20 cellular contexts compared by ENCODE assay signal in genomic region chr6:136030131-136030530, GRCh38.
DNase-seq lines count a peak whose midpoint lies in the region; ATAC-seq and TF ChIP-seq lines count a peak whose summit lies in the region.
"Had no signal": no experiment of that assay in that cellular context is flagged by ENCODE, and none has a peak within 500 bp of the region (broad histone marks: within the 10 kb centered on the region; RNA-seq: fewer than 3 reads in every experiment).

No MANE protein-coding gene starts in this region.

- no peak overlapping the region for H3K27ac Mint-ChIP-seq in stimulated activated effector memory CD8-positive, alpha-beta T cell treated with anti-CD3 and anti-CD28 coated beads, Interleukin-12 subunit alpha, Interleukin-12 subunit beta, amount 100 ng/mL, for 72 hours
- H3K27ac Mint-ChIP-seq: CD8-positive, alpha-beta memory T cell; GM23338; T-helper 1 cell treated with Interleukin-12 subunit alpha and Interleukin-12 subunit beta and Interleukin-4 antibody, amounts not matched to agents 30 μg/mL and 1 μg/mL, for 36 hours had no signal

- H3K4me2 ChIP-seq in SK-N-SH = no peak overlapping the region
- H3K4me2 ChIP-seq: GM23338, KMS-11 had no signal

- 55% methylated on average over 3 of the region's 3 CpGs for WGBS in SK-N-SH (ENCODE audit: low lambda C conversion rate)

- TF ChIP-seq EP300 in SK-N-SH (IDR thresholded peaks at IDR 0.05; ENCODE audit: borderline replicate concordance in 1 of 2, low read depth in 1 of 2, low read length in 1 of 2) = 0 out of 4 replicates have a peak, but pooled peaks of 1 of the 2 experiments have one; percentile 16

- POLR2A ChIA-PET in SK-N-SH (lab: Yijun Ruan, JAX) = no interaction called here

- no peak for ATAC-seq in HG03025 (IDR thresholded peaks at IDR 0.05; ENCODE audit: low FRiP score, unreplicated experiment)
- no peak for ATAC-seq in stimulated activated effector memory CD8-positive, alpha-beta T cell treated with anti-CD3 and anti-CD28 coated beads, Interleukin-12 subunit alpha, Interleukin-12 subunit beta, amount 100 ng/mL, for 72 hours
- ATAC-seq in GM19395 (IDR thresholded peaks at IDR 0.05; ENCODE audit: unreplicated experiment) = no peak
- ATAC-seq: GM23338 had no signal

- no peaks in the 10 kb centered on the region for H3K79me2 ChIP-seq in SK-N-SH (ENCODE audit: insufficient read depth)

- no peaks in the 10 kb centered on the region for H4K20me1 ChIP-seq in SK-N-SH (ENCODE audit: insufficient read depth)

- H3K9me3 Mint-ChIP-seq in stimulated activated effector memory CD8-positive, alpha-beta T cell treated with anti-CD3 and anti-CD28 coated beads, Interleukin-12 subunit alpha, Interleukin-12 subunit beta, amount 100 ng/mL, for 72 hours = no peaks in the 10 kb centered on the region
- H3K9me3 Mint-ChIP-seq: CD8-positive, alpha-beta memory T cell; GM23338; T-helper 1 cell treated with Interleukin-12 subunit alpha and Interleukin-12 subunit beta and Interleukin-4 antibody, amounts not matched to agents 30 μg/mL and 1 μg/mL, for 36 hours had no signal

- H3K9me3 ChIP-seq in SK-N-SH = no peaks in the 10 kb centered on the region
- H3K9me3 ChIP-seq: HAP-1, SJCRH30 had no signal

- no peaks in the 10 kb centered on the region for H3K9me2 ChIP-seq in SK-N-SH

- peaks cover 11% of the 10 kb centered on the region for H3F3A ChIP-seq in SK-N-SH (replicated peaks; ENCODE audit: insufficient read depth)

- DNase-seq in EH (ENCODE audit: low read depth) = peak; percentile 54
- DNase-seq in SK-N-SH = peak; percentile 45
- peak; percentile 57 for DNase-seq in fibroblast of mammary gland (ENCODE audit: low read depth)
- no peak for DNase-seq in stimulated activated effector memory CD8-positive, alpha-beta T cell treated with anti-CD3 and anti-CD28 coated beads, Interleukin-12 subunit alpha, Interleukin-12 subunit beta, amount 100 ng/mL, for 72 hours (ENCODE audit: low spot score in 2 of 2)
- DNase-seq in NOMO-1 (lab: John Stamatoyannopoulos, UW; ENCODE audit: unreplicated experiment in 2 of 2) = no peak
- DNase-seq: AML-193; CD8-positive, alpha-beta memory T cell; NCI-H1105 treated with DMSO at 0.1 percent for 48 hours; NCI-H2081; NCI-H2171; NCI-H524 treated with DMSO at 0.1 percent for 48 hours; OCI-M1; SJCRH30 had no signal

- TF ChIP-seq CTCF in SK-N-SH (IDR thresholded peaks at IDR 0.05) (no peak), fibroblast of mammary gland (conservative IDR thresholded peaks at IDR 0.05; ENCODE audit: control insufficient read depth, insufficient read depth, low read depth, low read length) (no peak)

- H2AFZ ChIP-seq in SK-N-SH (ENCODE audit: low read depth) = no peak overlapping the region
- H2AFZ ChIP-seq: GM23338 had no signal

- H3K9ac ChIP-seq in SK-N-SH = no peak overlapping the region
- H3K9ac ChIP-seq: KMS-11 had no signal

- H3K4me1 ChIP-seq in SK-N-SH (ENCODE audit: control insufficient read depth in 1 of 2, insufficient read depth in 2 of 2, low read depth in 1 of 2, low read length in 1 of 2) = peaks cover under 1 to 7% of the 10 kb centered on the region in 2 experiments; a peak in 2 of 4 replicates
- H3K4me1 ChIP-seq: HAP-1 had no signal

- no peaks in the 10 kb centered on the region for H3K4me1 Mint-ChIP-seq in stimulated activated effector memory CD8-positive, alpha-beta T cell treated with anti-CD3 and anti-CD28 coated beads, Interleukin-12 subunit alpha, Interleukin-12 subunit beta, amount 100 ng/mL, for 72 hours
- H3K4me1 Mint-ChIP-seq: CD8-positive, alpha-beta memory T cell had no signal

- H3K27ac ChIP-seq in SK-N-SH (ENCODE audit: low read depth in 2 of 2, low read length in 1 of 2) = peak overlapping the region; percentile 39 to 74; a peak in 3 of 4 replicates
- H3K27ac ChIP-seq: C4-2B, KMS-11, SJCRH30 had no signal

- H3K4me3 Mint-ChIP-seq in stimulated activated effector memory CD8-positive, alpha-beta T cell treated with anti-CD3 and anti-CD28 coated beads, Interleukin-12 subunit alpha, Interleukin-12 subunit beta, amount 100 ng/mL, for 72 hours = no peak overlapping the region
- H3K4me3 Mint-ChIP-seq: CD8-positive, alpha-beta memory T cell; GM23338; T-helper 1 cell treated with Interleukin-12 subunit alpha and Interleukin-12 subunit beta and Interleukin-4 antibody, amounts not matched to agents 30 μg/mL and 1 μg/mL, for 36 hours had no signal

- CTCF ChIA-PET in SK-N-SH (lab: Yijun Ruan, JAX) = no interaction called here

- H3K4me3 ChIP-seq in SK-N-SH (ENCODE audit: low read depth in 2 of 2, low read length in 1 of 2) = no peak overlapping the region
- H3K4me3 ChIP-seq in fibroblast of mammary gland (ENCODE audit: control insufficient read depth, low read depth, low read length) = no peak overlapping the region
- H3K4me3 ChIP-seq: GM23338, HAP-1, SJCRH30 had no signal

- no peaks in the 10 kb centered on the region for H3K36me3 Mint-ChIP-seq in stimulated activated effector memory CD8-positive, alpha-beta T cell treated with anti-CD3 and anti-CD28 coated beads, Interleukin-12 subunit alpha, Interleukin-12 subunit beta, amount 100 ng/mL, for 72 hours
- H3K36me3 Mint-ChIP-seq: CD8-positive, alpha-beta memory T cell had no signal

- TF ChIP-seq RAD21 in SK-N-SH (IDR thresholded peaks at IDR 0.05; ENCODE audit: low read length) = no peak

- no peaks in the 10 kb centered on the region for H3K36me3 ChIP-seq in SK-N-SH (replicated peaks in 1 of 2; ENCODE audit: control insufficient read depth in 1 of 2, insufficient read depth in 2 of 2, low read length in 1 of 2)
- H3K36me3 ChIP-seq: HAP-1, SJCRH30 had no signal

- H3K27me3 ChIP-seq in SK-N-SH (ENCODE audit: insufficient read depth) = no peaks in the 10 kb centered on the region
- H3K27me3 ChIP-seq: SJCRH30 had no signal

TF ChIP-seq in SK-N-SH, 30 proteins besides CTCF, POLR2A, EP300 and RAD21:
- TF ChIP-seq SIN3A (IDR thresholded peaks at IDR 0.05; ENCODE audit: borderline replicate concordance, low read depth, low read length) (no peak), TCF12 (IDR thresholded peaks at IDR 0.05) (peak; percentile 56)

Comparison
In these comparisons a context has a peak if more than half of its experiments do, and no peak if none do; other contexts are left out.
1. DNase-seq: peak in EH (single experiment), SK-N-SH (single experiment) and fibroblast of mammary gland (single experiment); none in stimulated activated effector memory CD8-positive, alpha-beta T cell treated with anti-CD3 and anti-CD28 coated beads, Interleukin-12 subunit alpha, Interleukin-12 subunit beta, amount 100 ng/mL, for 72 hours (0 of 2) and NOMO-1 (0 of 2).